8 cellular contexts compared by ENCODE assay signal in genomic region chr7:28921822-28922221, GRCh38. TPM values are rescaled to one million over a fixed set of nuclear protein-coding genes. Genes with fewer than 3 reads are reported as not detected.
DNase-seq lines count a peak whose midpoint lies in the region; ATAC-seq, FAIRE-seq and TF ChIP-seq lines count a peak whose summit lies in the region.

No MANE protein-coding gene starts in this region.

- peak; percentile 3 for FAIRE-seq in frontal cortex (lab: Jason Lieb, UNC)

- no peaks in the 10 kb centered on the region for H3K36me3 ChIP-seq in osteoblast (ENCODE audit: insufficient read depth, low read length)

- no peaks in the 10 kb centered on the region for H3K9me3 ChIP-seq in osteoblast (ENCODE audit: low read depth, low read length)

- peak overlapping the region; percentile 36 for H3K4me2 ChIP-seq in osteoblast (ENCODE audit: insufficient read depth, low read length)

- no peak overlapping the region for H3K27ac ChIP-seq in osteoblast (ENCODE audit: low read depth, low read length)

- no peak overlapping the region for H3K4me3 Mint-ChIP-seq in activated T-cell treated with anti-CD3 and anti-CD28 coated beads, Interleukin-2, amount 50 U/mL, for 72 hours

- H3K79me2 ChIP-seq in osteoblast (ENCODE audit: insufficient read depth, low read length), result no peaks in the 10 kb centered on the region

- no peaks in the 10 kb centered on the region for H4K20me1 ChIP-seq in osteoblast (ENCODE audit: insufficient read depth, low read length)

- peaks cover 24% of the 10 kb centered on the region for H3K27me3 ChIP-seq in osteoblast (ENCODE audit: insufficient read depth, low read length)

- DNase-seq in Caki2 (ENCODE audit: low read depth) (peak; percentile 57), NCI-H510A (lab: John Stamatoyannopoulos, UW) (peak; percentile 16), frontal cortex (ENCODE audit: low spot score in 2 of 2) (peak; percentile 41 to 57), osteoblast (ENCODE audit: insufficient read length, low spot score, missing footprints) (peak; percentile 68)
- peak; percentile 30 to 34 for DNase-seq in activated T-cell treated with anti-CD3 and anti-CD28 coated beads, Interleukin-2, amount 50 U/mL, for 72 hours
- DNase-seq in activated effector memory CD4-positive, alpha-beta T cell treated with anti-CD3 and anti-CD28 coated beads, Interleukin-2, amount 50 U/mL, for 16 hours, result no peak

- ATAC-seq in GM19328 (IDR thresholded peaks at IDR 0.05; ENCODE audit: unreplicated experiment) (peak; percentile 69), HG03520 (IDR thresholded peaks at IDR 0.05; ENCODE audit: unreplicated experiment) (peak; percentile 85)
- ATAC-seq in activated T-cell treated with anti-CD3 and anti-CD28 coated beads, Interleukin-2, amount 50 U/mL, for 72 hours (replicated peaks in 1 of 2), result peak; percentile 83 to 88

- H3K27ac Mint-ChIP-seq in activated T-cell treated with anti-CD3 and anti-CD28 coated beads, Interleukin-2, amount 50 U/mL, for 72 hours, result no peak overlapping the region

- H3K4me1 ChIP-seq in osteoblast (ENCODE audit: insufficient read depth, low read length), result peaks cover 20% of the 10 kb centered on the region

- no peaks in the 10 kb centered on the region for H3K9me3 Mint-ChIP-seq in activated T-cell treated with anti-CD3 and anti-CD28 coated beads, Interleukin-2, amount 50 U/mL, for 72 hours

- peak; percentile 81 for TF ChIP-seq CTCF in osteoblast (IDR thresholded peaks at IDR 0.05; ENCODE audit: extremely low read depth, low read depth, low read length)

- H3K36me3 Mint-ChIP-seq in activated T-cell treated with anti-CD3 and anti-CD28 coated beads, Interleukin-2, amount 50 U/mL, for 72 hours (ENCODE audit: insufficient read depth in 2 of 2), result no peaks in the 10 kb centered on the region

- no peak overlapping the region for H3K4me3 ChIP-seq in osteoblast (ENCODE audit: insufficient read depth, low read length)

- peak overlapping the region; percentile 3 for H2AFZ ChIP-seq in osteoblast (ENCODE audit: low read length)

- H3K4me1 Mint-ChIP-seq in activated T-cell treated with anti-CD3 and anti-CD28 coated beads, Interleukin-2, amount 50 U/mL, for 72 hours (ENCODE audit: low read depth), result peaks cover 16% of the 10 kb centered on the region

- H3K27me3 Mint-ChIP-seq in activated T-cell treated with anti-CD3 and anti-CD28 coated beads, Interleukin-2, amount 50 U/mL, for 72 hours (ENCODE audit: low read depth), result peaks cover 23% of the 10 kb centered on the region

- in situ Hi-C loops in Caki2 (cut with HindIII; ENCODE audit: low pct_unique_long_range_greater_than_20kb, low sequenced_read_pairs), result no loop called here

RNA-seq across cellular contexts. Expression of gene TRIL, which starts 36.3 kb away (rescaled TPM):
- 0.20 TPM in 1 of 2 replicates, not detected in the other for total RNA-seq in Caki2 (2014; rRNA removed; shearing (Covaris generic); ENCODE audit: low replicate concordance)
- total RNA-seq in activated T-cell treated with anti-CD3 and anti-CD28 coated beads, Interleukin-2, amount 50 U/mL, for 72 hours, result not detected
- total RNA-seq in frontal cortex (17.5 TPM), osteoblast (0.29 and 0.36 TPM in 2 replicates)

Comparison
In these comparisons a context has a peak if more than half of its experiments do, and no peak if none do; other contexts are left out.
1. RNA of gene TRIL, which starts 36.3 kb away (total RNA-seq): 17.5 TPM in frontal cortex (single experiment); 0.29 to 0.36 TPM in osteoblast, 0.20 TPM in Caki2 and not detected in activated T-cell treated with anti-CD3 and anti-CD28 coated beads, Interleukin-2, amount 50 U/mL, for 72 hours; every median in the first group is over 10 times any median in the second.
2. Peak in every context shown above with its lines, with median percentiles within 50 percentile points of each other: ATAC-seq.